In genomic region chr1:56983484-56983883, GRCh38 we compare ENCODE assay signal across 40 cellular contexts. TPM values are rescaled to one million over a fixed set of nuclear protein-coding genes. Genes with fewer than 3 reads are reported as not detected.
"Had no signal": no experiment of that assay in that cellular context is flagged by ENCODE, and none has a peak within 500 bp of the region (broad histone marks: within the 10 kb centered on the region; RNA-seq: fewer than 3 reads in every experiment).

No MANE protein-coding gene starts in this region.

- H3K9me3 ChIP-seq: ascending aorta had no signal

- ATAC-seq: activated CD4-positive, alpha-beta T cell treated with anti-CD3 and anti-CD28 coated beads for 36 hours; activated CD4-positive, CD25-positive, alpha-beta regulatory T cell treated with anti-CD3 and anti-CD28 coated beads, Interleukin-2, amount 50 U/mL, for 24 hours; activated CD8-positive, alpha-beta memory T cell treated with anti-CD3 and anti-CD28 coated beads, Interleukin-2, amount 10 ng/mL, durations not matched to agents 7 days and 5 days; activated CD8-positive, alpha-beta T cell treated with anti-CD3 and anti-CD28 coated beads, Interleukin-2, amount 10 ng/mL, durations not matched to agents 7 days and 5 days; activated naive CD8-positive, alpha-beta T cell treated with anti-CD3 and anti-CD28 coated beads, Interleukin-2, amount 50 U/mL, for 24 hours; WTC11 had no signal

- H3K27ac Mint-ChIP-seq: activated CD4-positive, alpha-beta memory T cell treated with anti-CD3 and anti-CD28 coated beads, Interleukin-2, amount 10 ng/mL, durations not matched to agents 7 days and 5 days; activated CD4-positive, alpha-beta T cell treated with anti-CD3 and anti-CD28 coated beads for 36 hours; activated CD4-positive, alpha-beta T cell treated with anti-CD3 and anti-CD28 coated beads, Interleukin-2, amount 10 ng/mL, durations not matched to agents 7 days and 5 days; activated CD8-positive, alpha-beta memory T cell treated with anti-CD3 and anti-CD28 coated beads, Interleukin-2, amount 10 ng/mL, durations not matched to agents 7 days and 5 days; activated CD8-positive, alpha-beta T cell treated with anti-CD3 and anti-CD28 coated beads, Interleukin-2, amount 10 ng/mL, durations not matched to agents 7 days and 5 days; activated naive CD4-positive, alpha-beta T cell treated with anti-CD3 and anti-CD28 coated beads, Interleukin-2, amount 10 ng/mL, durations not matched to agents 7 days and 5 days; activated naive CD4-positive, alpha-beta T cell treated with anti-CD3 and anti-CD28 coated beads, Interleukin-2, amount 50 U/mL, for 24 hours; activated naive CD8-positive, alpha-beta T cell; activated naive CD8-positive, alpha-beta T cell treated with anti-CD3 and anti-CD28 coated beads, Interleukin-2, amount 10 ng/mL, durations not matched to agents 7 days and 5 days; activated naive CD8-positive, alpha-beta T cell treated with anti-CD3 and anti-CD28 coated beads, Interleukin-2, amount 50 U/mL, for 24 hours; activated T-cell treated with anti-CD3 and anti-CD28 coated beads, Interleukin-2, amount 50 U/mL, for 24 hours; activated T-helper 2 cell treated with anti-CD3 and anti-CD28 coated beads, Interferon-gamma antibody, Interleukin-2, Interleukin-4, amounts not matched to agents 10 μg/mL and 5 μg/mL and 100 μg/mL, durations not matched to agents 14 hours and 24 hours and 36 hours; brain; T-helper 1 cell treated with Interleukin-12 subunit alpha and Interleukin-12 subunit beta and Interleukin-4 antibody, amounts not matched to agents 30 μg/mL and 1 μg/mL, for 36 hours; T-helper 2 cell treated with Interferon-gamma antibody and Interleukin-4, amounts not matched to agents 5 μg/mL and 100 μg/mL, for 36 hours; WTC11 had no signal

- H3K4me1 Mint-ChIP-seq: activated CD4-positive, alpha-beta memory T cell treated with anti-CD3 and anti-CD28 coated beads, Interleukin-2, amount 10 ng/mL, durations not matched to agents 7 days and 5 days; activated CD4-positive, alpha-beta T cell treated with anti-CD3 and anti-CD28 coated beads for 36 hours; activated CD4-positive, alpha-beta T cell treated with anti-CD3 and anti-CD28 coated beads, Interleukin-2, amount 10 ng/mL, durations not matched to agents 7 days and 5 days; activated CD8-positive, alpha-beta memory T cell treated with anti-CD3 and anti-CD28 coated beads, Interleukin-2, amount 10 ng/mL, durations not matched to agents 7 days and 5 days; activated naive CD4-positive, alpha-beta T cell treated with anti-CD3 and anti-CD28 coated beads, Interleukin-2, amount 10 ng/mL, durations not matched to agents 7 days and 5 days; activated naive CD4-positive, alpha-beta T cell treated with anti-CD3 and anti-CD28 coated beads, Interleukin-2, amount 50 U/mL, for 24 hours; activated naive CD8-positive, alpha-beta T cell treated with anti-CD3 and anti-CD28 coated beads, Interleukin-2, amount 10 ng/mL, durations not matched to agents 7 days and 5 days; activated naive CD8-positive, alpha-beta T cell treated with anti-CD3 and anti-CD28 coated beads, Interleukin-2, amount 50 U/mL, for 24 hours; central memory CD8-positive, alpha-beta T cell; WTC11 had no signal

- H3K4me3 ChIP-seq: ascending aorta, cardiac muscle cell had no signal

- H3K4me1 ChIP-seq: ascending aorta had no signal

- H3K36me3 Mint-ChIP-seq: activated CD8-positive, alpha-beta memory T cell treated with anti-CD3 and anti-CD28 coated beads, Interleukin-2, amount 10 ng/mL, durations not matched to agents 7 days and 5 days; activated naive CD4-positive, alpha-beta T cell treated with anti-CD3 and anti-CD28 coated beads, Interleukin-2, amount 10 ng/mL, durations not matched to agents 7 days and 5 days; activated naive CD4-positive, alpha-beta T cell treated with anti-CD3 and anti-CD28 coated beads, Interleukin-2, amount 50 U/mL, for 24 hours; activated naive CD8-positive, alpha-beta T cell; activated naive CD8-positive, alpha-beta T cell treated with anti-CD3 and anti-CD28 coated beads, Interleukin-2, amount 10 ng/mL, durations not matched to agents 7 days and 5 days; brain; WTC11 had no signal

- H3K4me3 Mint-ChIP-seq: activated CD4-positive, alpha-beta memory T cell treated with anti-CD3 and anti-CD28 coated beads, Interleukin-2, amount 10 ng/mL, durations not matched to agents 7 days and 5 days; activated CD4-positive, alpha-beta T cell treated with anti-CD3 and anti-CD28 coated beads for 36 hours; activated CD4-positive, alpha-beta T cell treated with anti-CD3 and anti-CD28 coated beads, Interleukin-2, amount 10 ng/mL, durations not matched to agents 7 days and 5 days; activated CD8-positive, alpha-beta memory T cell treated with anti-CD3 and anti-CD28 coated beads, Interleukin-2, amount 10 ng/mL, durations not matched to agents 7 days and 5 days; activated CD8-positive, alpha-beta T cell treated with anti-CD3 and anti-CD28 coated beads, Interleukin-2, amount 10 ng/mL, durations not matched to agents 7 days and 5 days; activated naive CD4-positive, alpha-beta T cell treated with anti-CD3 and anti-CD28 coated beads, Interleukin-2, amount 10 ng/mL, durations not matched to agents 7 days and 5 days; activated naive CD4-positive, alpha-beta T cell treated with anti-CD3 and anti-CD28 coated beads, Interleukin-2, amount 50 U/mL, for 24 hours; activated naive CD8-positive, alpha-beta T cell; activated naive CD8-positive, alpha-beta T cell treated with anti-CD3 and anti-CD28 coated beads, Interleukin-2, amount 10 ng/mL, durations not matched to agents 7 days and 5 days; activated naive CD8-positive, alpha-beta T cell treated with anti-CD3 and anti-CD28 coated beads, Interleukin-2, amount 50 U/mL, for 24 hours; activated T-cell treated with anti-CD3 and anti-CD28 coated beads, Interleukin-2, amount 50 U/mL, for 24 hours; brain; central memory CD8-positive, alpha-beta T cell; T-helper 1 cell treated with Interleukin-12 subunit alpha and Interleukin-12 subunit beta and Interleukin-4 antibody, amounts not matched to agents 30 μg/mL and 1 μg/mL, for 36 hours; T-helper 2 cell treated with Interferon-gamma antibody and Interleukin-4, amounts not matched to agents 5 μg/mL and 100 μg/mL, for 36 hours; WTC11 had no signal

- H3K36me3 ChIP-seq: ascending aorta, cardiac muscle cell, WERI-Rb-1 had no signal

- H3K9me3 Mint-ChIP-seq: activated CD4-positive, alpha-beta memory T cell treated with anti-CD3 and anti-CD28 coated beads, Interleukin-2, amount 10 ng/mL, durations not matched to agents 7 days and 5 days; activated CD4-positive, alpha-beta T cell treated with anti-CD3 and anti-CD28 coated beads, Interleukin-2, amount 10 ng/mL, durations not matched to agents 7 days and 5 days; activated naive CD4-positive, alpha-beta T cell treated with anti-CD3 and anti-CD28 coated beads, Interleukin-2, amount 10 ng/mL, durations not matched to agents 7 days and 5 days; activated naive CD4-positive, alpha-beta T cell treated with anti-CD3 and anti-CD28 coated beads, Interleukin-2, amount 50 U/mL, for 24 hours; activated naive CD8-positive, alpha-beta T cell treated with anti-CD3 and anti-CD28 coated beads, Interleukin-2, amount 10 ng/mL, durations not matched to agents 7 days and 5 days; activated naive CD8-positive, alpha-beta T cell treated with anti-CD3 and anti-CD28 coated beads, Interleukin-2, amount 50 U/mL, for 24 hours; activated T-cell treated with anti-CD3 and anti-CD28 coated beads, Interleukin-2, amount 50 U/mL, for 24 hours; activated T-helper 2 cell treated with anti-CD3 and anti-CD28 coated beads, Interferon-gamma antibody, Interleukin-2, Interleukin-4, amounts not matched to agents 10 μg/mL and 5 μg/mL and 100 μg/mL, durations not matched to agents 14 hours and 24 hours and 36 hours; brain; central memory CD8-positive, alpha-beta T cell; T-helper 1 cell treated with Interleukin-12 subunit alpha and Interleukin-12 subunit beta and Interleukin-4 antibody, amounts not matched to agents 30 μg/mL and 1 μg/mL, for 36 hours; T-helper 2 cell treated with Interferon-gamma antibody and Interleukin-4, amounts not matched to agents 5 μg/mL and 100 μg/mL, for 36 hours; WTC11 had no signal

- H3K27me3 Mint-ChIP-seq: activated CD4-positive, alpha-beta memory T cell treated with anti-CD3 and anti-CD28 coated beads, Interleukin-2, amount 10 ng/mL, durations not matched to agents 7 days and 5 days; activated CD4-positive, alpha-beta T cell treated with anti-CD3 and anti-CD28 coated beads, Interleukin-2, amount 10 ng/mL, durations not matched to agents 7 days and 5 days; activated CD8-positive, alpha-beta memory T cell treated with anti-CD3 and anti-CD28 coated beads, Interleukin-2, amount 10 ng/mL, durations not matched to agents 7 days and 5 days; activated naive CD4-positive, alpha-beta T cell treated with anti-CD3 and anti-CD28 coated beads, Interleukin-2, amount 10 ng/mL, durations not matched to agents 7 days and 5 days; activated naive CD4-positive, alpha-beta T cell treated with anti-CD3 and anti-CD28 coated beads, Interleukin-2, amount 50 U/mL, for 24 hours had no signal

- H3K27me3 ChIP-seq: ascending aorta, cardiac muscle cell had no signal

- DNase-seq: activated CD4-positive, alpha-beta memory T cell treated with anti-CD3 and anti-CD28 coated beads, Interleukin-2, amount 10 ng/mL, durations not matched to agents 7 days and 5 days; activated CD4-positive, alpha-beta T cell treated with anti-CD3 and anti-CD28 coated beads for 1 hour; activated CD4-positive, alpha-beta T cell treated with anti-CD3 and anti-CD28 coated beads for 36 hours; activated CD4-positive, alpha-beta T cell treated with anti-CD3 and anti-CD28 coated beads for 48 hours; activated CD4-positive, alpha-beta T cell treated with anti-CD3 and anti-CD28 coated beads, Interleukin-2, amount 10 ng/mL, durations not matched to agents 7 days and 5 days; activated CD4-positive, alpha-beta T cell treated with anti-CD3 and anti-CD28 coated beads, Interleukin-2, amount 50 U/mL, for 48 hours; activated CD4-positive, CD25-positive, alpha-beta regulatory T cell; activated CD8-positive, alpha-beta memory T cell treated with anti-CD3 and anti-CD28 coated beads for 24 hours; activated CD8-positive, alpha-beta memory T cell treated with anti-CD3 and anti-CD28 coated beads, Interleukin-2, amount 10 ng/mL, durations not matched to agents 7 days and 5 days; activated CD8-positive, alpha-beta memory T cell treated with anti-CD3 and anti-CD28 coated beads, Interleukin-2, amount 50 U/mL, for 48 hours; activated CD8-positive, alpha-beta T cell treated with anti-CD3 and anti-CD28 coated beads, Interleukin-2, amount 10 ng/mL, durations not matched to agents 7 days and 5 days; activated effector memory CD4-positive, alpha-beta T cell treated with Interleukin-2 at 50 U/mL for 16 hours; activated gamma-delta T cell; activated naive CD4-positive, alpha-beta T cell treated with anti-CD3 and anti-CD28 coated beads, Interleukin-2, amount 10 ng/mL, durations not matched to agents 7 days and 5 days; activated naive CD4-positive, alpha-beta T cell treated with Interleukin-2 at 50 U/mL for 16 hours; activated naive CD8-positive, alpha-beta T cell treated with anti-CD3 and anti-CD28 coated beads, Interleukin-2, amount 10 ng/mL, durations not matched to agents 7 days and 5 days; activated naive CD8-positive, alpha-beta T cell treated with anti-CD3 and anti-CD28 coated beads, Interleukin-2, amount 50 U/mL, for 24 hours; activated T-cell treated with anti-CD3 and anti-CD28 coated beads, Interleukin-2, amount 50 U/mL, for 24 hours; activated T-cell treated with anti-CD3 and anti-CD28 coated beads, Interleukin-2, amount 50 U/mL, for 48 hours; amygdala; anterior cingulate cortex; caudate nucleus; cerebellar nuclear complex; T-helper 1 cell; T-helper 2 cell; T-helper 9 cell; WERI-Rb-1 had no signal

RNA-seq across cellular contexts. Expression of gene C8B, which starts 17.7 kb away (rescaled TPM):
- total RNA-seq: activated CD4-positive, alpha-beta memory T cell treated with anti-CD3 and anti-CD28 coated beads, Interleukin-2, amount 10 ng/mL, durations not matched to agents 7 days and 5 days; activated CD4-positive, alpha-beta T cell treated with anti-CD3 and anti-CD28 coated beads for 36 hours; activated CD4-positive, alpha-beta T cell treated with anti-CD3 and anti-CD28 coated beads, Interleukin-2, amount 10 ng/mL, durations not matched to agents 7 days and 5 days; activated CD8-positive, alpha-beta memory T cell treated with anti-CD3 and anti-CD28 coated beads, Interleukin-2, amount 10 ng/mL, durations not matched to agents 7 days and 5 days; activated CD8-positive, alpha-beta T cell treated with anti-CD3 and anti-CD28 coated beads, Interleukin-2, amount 10 ng/mL, durations not matched to agents 7 days and 5 days; activated naive CD8-positive, alpha-beta T cell treated with anti-CD3 and anti-CD28 coated beads, Interleukin-2, amount 10 ng/mL, durations not matched to agents 7 days and 5 days; activated T-helper 2 cell treated with anti-CD3 and anti-CD28 coated beads, Interferon-gamma antibody, Interleukin-2, Interleukin-4, amounts not matched to agents 10 μg/mL and 5 μg/mL and 100 μg/mL, durations not matched to agents 14 hours and 24 hours and 36 hours; bronchial epithelial cell; cardiac muscle cell; chondrocyte had no signal
